ENCODE assay signal across 9 cellular contexts in the genomic region with DNA sequence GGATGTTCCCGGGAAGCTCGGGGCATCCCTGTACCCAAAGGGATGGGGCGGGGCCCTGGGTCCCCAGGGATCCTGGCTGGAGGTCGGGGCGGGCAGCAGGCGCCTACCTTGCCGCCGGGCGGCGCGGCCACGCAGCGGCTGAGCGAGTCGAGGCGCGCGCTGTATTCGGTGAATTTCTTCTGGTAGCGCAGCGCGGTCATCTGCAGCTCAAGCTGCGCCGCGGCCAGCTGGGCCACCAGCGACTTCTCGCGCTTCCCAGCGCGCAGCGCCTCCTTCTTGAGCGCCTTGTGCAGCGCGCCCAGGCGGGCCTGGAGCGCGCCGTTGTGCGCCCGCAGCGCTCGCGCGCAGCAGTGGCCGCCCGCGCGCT. TPM values are rescaled to one million over a fixed set of nuclear protein-coding genes. Genes with fewer than 3 reads are reported as not detected.
DNase-seq lines count a peak whose midpoint lies in the region; ATAC-seq and TF ChIP-seq lines count a peak whose summit lies in the region.
"Had no signal": no experiment of that assay in that cellular context is flagged by ENCODE, and none has a peak within 500 bp of the region (broad histone marks: within the 10 kb centered on the region; RNA-seq: fewer than 3 reads in every experiment).

No MANE protein-coding gene starts in this region.

- no peak for ATAC-seq in HG02938 (IDR thresholded peaks at IDR 0.05; ENCODE audit: unreplicated experiment)

- H3K9me3 ChIP-seq in left ventricle myocardium inferior (replicated peaks): no peaks in the 10 kb centered on the region

- peak; percentile 24 for TF ChIP-seq CTCF in left ventricle myocardium inferior (IDR thresholded peaks at IDR 0.05; ENCODE audit: borderline replicate concordance)

- DNase-seq in ELF-1 (ENCODE audit: low read depth, low spot score): peak; percentile 82
- peak; percentile 79 for DNase-seq in SK-N-DZ (ENCODE audit: low spot score)
- peak; percentile 52 for DNase-seq in left ventricle myocardium inferior
- peak; percentile 82 for DNase-seq in retina
- DNase-seq in DMS79 treated with DMSO at 0.1 percent for 48 hours (lab: John Stamatoyannopoulos, UW): no peak
- no peak for DNase-seq in kidney glomerular epithelial cell (lab: John Stamatoyannopoulos, UW)
- DNase-seq in activated CD8-positive, alpha-beta memory T cell treated with anti-CD3 and anti-CD28 coated beads, Interleukin-2, amount 50 U/mL, for 4 hours: no peak
- DNase-seq: activated CD4-positive, alpha-beta memory T cell treated with anti-CD3 and anti-CD28 coated beads, Interleukin-2, amount 10 ng/mL, durations not matched to agents 7 days and 5 days had no signal

- H3K4me1 ChIP-seq in left ventricle myocardium inferior: peaks cover 69% of the 10 kb centered on the region

- intact Hi-C loops in left ventricle myocardium inferior (cut with micrococcal nuclease): no loop called here

- peaks cover 17% of the 10 kb centered on the region for H3K27me3 ChIP-seq in left ventricle myocardium inferior (ENCODE audit: low read depth)

- H3K4me3 ChIP-seq in left ventricle myocardium inferior: peak overlapping the region; percentile 78

- no peaks in the 10 kb centered on the region for H3K36me3 ChIP-seq in left ventricle myocardium inferior

- H3K27ac ChIP-seq in left ventricle myocardium inferior (replicated peaks): peak overlapping the region; percentile 96

RNA-seq across cellular contexts. Expression of a gene that starts 0.8 kb away (rescaled TPM):
- polyA plus RNA-seq in SK-N-DZ (2014; cell fraction: cytosol; rRNA removed): 25.8 and 27.9 TPM in 2 replicates
- polyA plus RNA-seq in SK-N-DZ (2014; cell fraction: nucleus; rRNA removed): 21.0 and 45.2 TPM in 2 replicates
- 114 TPM for total RNA-seq in left ventricle myocardium inferior
- total RNA-seq: activated CD4-positive, alpha-beta memory T cell treated with anti-CD3 and anti-CD28 coated beads, Interleukin-2, amount 10 ng/mL, durations not matched to agents 7 days and 5 days had no signal

Comparison
In these comparisons a context has a peak if more than half of its experiments do, and no peak if none do; other contexts are left out.
1. DNase-seq: peak in ELF-1 (single experiment), SK-N-DZ (single experiment), left ventricle myocardium inferior (single experiment) and retina (single experiment); none in DMS79 treated with DMSO at 0.1 percent for 48 hours (single experiment), kidney glomerular epithelial cell (single experiment) and activated CD8-positive, alpha-beta memory T cell treated with anti-CD3 and anti-CD28 coated beads, Interleukin-2, amount 50 U/mL, for 4 hours (single experiment).